14 cellular contexts compared by ENCODE assay signal in genomic region chr3:50599716-50600118, GRCh38. TPM values are rescaled to one million over a fixed set of nuclear protein-coding genes. Genes with fewer than 3 reads are reported as not detected.
DNase-seq lines count a peak whose midpoint lies in the region; ATAC-seq, FAIRE-seq and TF ChIP-seq lines count a peak whose summit lies in the region.
"Had no signal": no experiment of that assay in that cellular context is flagged by ENCODE, and none has a peak within 500 bp of the region (broad histone marks: within the 10 kb centered on the region; RNA-seq: fewer than 3 reads in every experiment).

No MANE protein-coding gene starts in this region.

- H3K9me3 Mint-ChIP-seq in activated CD4-positive, alpha-beta T cell treated with anti-CD3 and anti-CD28 coated beads, Interleukin-2, amount 10 ng/mL, durations not matched to agents 24 days and 14 days: no peaks in the 10 kb centered on the region
- H3K9me3 Mint-ChIP-seq in activated CD8-positive, alpha-beta memory T cell treated with anti-CD3 and anti-CD28 coated beads, Interleukin-2, amount 10 ng/mL, durations not matched to agents 7 days and 5 days (ENCODE audit: low read depth): no peaks in the 10 kb centered on the region
- H3K9me3 Mint-ChIP-seq in stimulated activated memory B cell treated with anti-CD40 and anti-IgM and Interleukin-4, amounts not matched to agents 10 μg/mL and 1 μg/mL and 100 μg/mL, for 72 hours: no peaks in the 10 kb centered on the region

- TF ChIP-seq CTCF in kidney (IDR thresholded peaks at IDR 0.05; ENCODE audit: borderline replicate concordance, extremely low read depth, insufficient read depth): no peak

- CTCF ChIA-PET in activated CD8-positive, alpha-beta memory T cell treated with anti-CD3 and anti-CD28 coated beads, Interleukin-2, amount 10 ng/mL, durations not matched to agents 7 days and 5 days (lab: Charles Lee): interaction anchor here (9.4 to 25.1 kb wide), 3 partner anchors 10 to 27 kb away, joined by 143 to 859 read pairs (median 164); partner anchors contain the start of genes C3orf18, CISH, HEMK1 and MAPKAPK3

- intact Hi-C loops in activated CD4-positive, alpha-beta T cell treated with anti-CD3 and anti-CD28 coated beads, Interleukin-2, amount 10 ng/mL, durations not matched to agents 24 days and 14 days (cut with micrococcal nuclease): loop anchor here (10.0 kb wide), 1 partner anchor 1655 kb away; no protein-coding TSS in a partner anchor
- intact Hi-C loops in kidney (cut with DNase I): no loop called here
- intact Hi-C loops in sciatic nerve (cut with DNase I): no loop called here

- H3K4me1 Mint-ChIP-seq in activated CD4-positive, alpha-beta T cell treated with anti-CD3 and anti-CD28 coated beads, Interleukin-2, amount 10 ng/mL, durations not matched to agents 24 days and 14 days: peaks cover 73% of the 10 kb centered on the region
- peaks cover 85% of the 10 kb centered on the region for H3K4me1 Mint-ChIP-seq in activated CD8-positive, alpha-beta memory T cell treated with anti-CD3 and anti-CD28 coated beads, Interleukin-2, amount 10 ng/mL, durations not matched to agents 7 days and 5 days
- H3K4me1 Mint-ChIP-seq in stimulated activated memory B cell treated with anti-CD40 and anti-IgM and Interleukin-4, amounts not matched to agents 10 μg/mL and 1 μg/mL and 100 μg/mL, for 72 hours: peaks cover 58% of the 10 kb centered on the region

- H3K9ac ChIP-seq in kidney (ENCODE audit: low read length in 2 of 2): peak overlapping the region; percentile 43 to 83

- H3K4me3 ChIP-seq in kidney (ENCODE audit: low read length in 2 of 2): peak overlapping the region in 1 of 2 donors; percentile 8
- H3K4me3 ChIP-seq: coronary artery had no signal

- peaks cover 60% of the 10 kb centered on the region for H3K36me3 Mint-ChIP-seq in activated CD4-positive, alpha-beta T cell treated with anti-CD3 and anti-CD28 coated beads, Interleukin-2, amount 10 ng/mL, durations not matched to agents 24 days and 14 days (ENCODE audit: low read depth)
- H3K36me3 Mint-ChIP-seq in activated CD8-positive, alpha-beta memory T cell treated with anti-CD3 and anti-CD28 coated beads, Interleukin-2, amount 10 ng/mL, durations not matched to agents 7 days and 5 days: peaks cover 28% of the 10 kb centered on the region
- peaks cover 23% of the 10 kb centered on the region for H3K36me3 Mint-ChIP-seq in stimulated activated memory B cell treated with anti-CD40 and anti-IgM and Interleukin-4, amounts not matched to agents 10 μg/mL and 1 μg/mL and 100 μg/mL, for 72 hours

- no peaks in the 10 kb centered on the region for H3K9me3 ChIP-seq in kidney (ENCODE audit: control insufficient read depth in 1 of 2, low read length in 2 of 2)

- peaks cover 3 to 7% of the 10 kb centered on the region in 2 donors for H3K36me3 ChIP-seq in kidney (ENCODE audit: control insufficient read depth in 1 of 2, insufficient read depth in 2 of 2, low read length in 2 of 2)

- no peak for ATAC-seq in activated CD8-positive, alpha-beta memory T cell treated with anti-CD3 and anti-CD28 coated beads, Interleukin-2, amount 10 ng/mL, durations not matched to agents 7 days and 5 days
- ATAC-seq in stimulated activated memory B cell treated with anti-CD40 and anti-IgM and Interleukin-4, amounts not matched to agents 10 μg/mL and 1 μg/mL and 100 μg/mL, for 72 hours: no peak
- no peak for ATAC-seq in sciatic nerve

- H3K27ac Mint-ChIP-seq in activated CD4-positive, alpha-beta T cell treated with anti-CD3 and anti-CD28 coated beads, Interleukin-2, amount 10 ng/mL, durations not matched to agents 24 days and 14 days: peak overlapping the region; percentile 98
- H3K27ac Mint-ChIP-seq in activated CD8-positive, alpha-beta memory T cell treated with anti-CD3 and anti-CD28 coated beads, Interleukin-2, amount 10 ng/mL, durations not matched to agents 7 days and 5 days: peak overlapping the region; percentile 100
- H3K27ac Mint-ChIP-seq in stimulated activated memory B cell treated with anti-CD40 and anti-IgM and Interleukin-4, amounts not matched to agents 10 μg/mL and 1 μg/mL and 100 μg/mL, for 72 hours: peak overlapping the region; percentile 97

- peak overlapping the region; percentile 93 for H3K4me3 Mint-ChIP-seq in activated CD4-positive, alpha-beta T cell treated with anti-CD3 and anti-CD28 coated beads, Interleukin-2, amount 10 ng/mL, durations not matched to agents 24 days and 14 days
- no peak overlapping the region for H3K4me3 Mint-ChIP-seq in activated CD8-positive, alpha-beta memory T cell treated with anti-CD3 and anti-CD28 coated beads, Interleukin-2, amount 10 ng/mL, durations not matched to agents 7 days and 5 days
- H3K4me3 Mint-ChIP-seq in stimulated activated memory B cell treated with anti-CD40 and anti-IgM and Interleukin-4, amounts not matched to agents 10 μg/mL and 1 μg/mL and 100 μg/mL, for 72 hours: no peak overlapping the region

- no peak for DNase-seq in activated CD4-positive, alpha-beta T cell treated with anti-CD3 and anti-CD28 coated beads, Interleukin-2, amount 10 ng/mL, durations not matched to agents 24 days and 14 days
- no peak for DNase-seq in activated CD4-positive, alpha-beta T cell treated with anti-CD3 and anti-CD28 coated beads for 1 hour
- no peak for DNase-seq in activated CD8-positive, alpha-beta memory T cell treated with anti-CD3 and anti-CD28 coated beads, Interleukin-2, amount 10 ng/mL, durations not matched to agents 7 days and 5 days
- DNase-seq in kidney (no peak), sciatic nerve (ENCODE audit: low spot score) (no peak), germinal center (ENCODE audit: low spot score) (no peak)
- no peak for DNase-seq in activated effector memory CD4-positive, alpha-beta T cell treated with Interleukin-2 at 50 U/mL for 16 hours
- DNase-seq: ACHN, activated T-cell treated with anti-CD3 and anti-CD28 coated beads for 4 hours, GDM1, Karpas-422, mesendoderm had no signal

- H3K27ac ChIP-seq in kidney (ENCODE audit: low read depth in 2 of 2, low read length in 2 of 2): peak overlapping the region; percentile 99

- FAIRE-seq in kidney (lab: Jason Lieb, UNC): no peak

- H3K27me3 Mint-ChIP-seq in activated CD4-positive, alpha-beta T cell treated with anti-CD3 and anti-CD28 coated beads, Interleukin-2, amount 10 ng/mL, durations not matched to agents 24 days and 14 days: no peaks in the 10 kb centered on the region
- H3K27me3 Mint-ChIP-seq in activated CD8-positive, alpha-beta memory T cell treated with anti-CD3 and anti-CD28 coated beads, Interleukin-2, amount 10 ng/mL, durations not matched to agents 7 days and 5 days: no peaks in the 10 kb centered on the region
- no peaks in the 10 kb centered on the region for H3K27me3 Mint-ChIP-seq in stimulated activated memory B cell treated with anti-CD40 and anti-IgM and Interleukin-4, amounts not matched to agents 10 μg/mL and 1 μg/mL and 100 μg/mL, for 72 hours

- peaks cover 55 to 57% of the 10 kb centered on the region in 2 donors for H3K4me1 ChIP-seq in kidney (ENCODE audit: control insufficient read depth in 1 of 2, insufficient read depth in 1 of 2, low read depth in 1 of 2, low read length in 2 of 2)

RNA-seq across cellular contexts. Expression of gene CISH, which starts 11.9 kb away (rescaled TPM):
- 359 and 361 TPM in 2 replicates for total RNA-seq in activated CD4-positive, alpha-beta T cell treated with anti-CD3 and anti-CD28 coated beads, Interleukin-2, amount 10 ng/mL, durations not matched to agents 24 days and 14 days
- 100 to 1,000 TPM; 266 to 369 TPM for total RNA-seq in activated CD8-positive, alpha-beta memory T cell treated with anti-CD3 and anti-CD28 coated beads, Interleukin-2, amount 10 ng/mL, durations not matched to agents 7 days and 5 days
- total RNA-seq in kidney (30.8 TPM), sciatic nerve (10.6 TPM)
- 59.4 TPM for polyA plus RNA-seq in kidney (ENCODE audit: insufficient read depth, low read depth, low replicate concordance)

RNA-seq across cellular contexts. Expression of gene MAPKAPK3, which starts 17.2 kb away (rescaled TPM):
- 199 and 207 TPM in 2 replicates for total RNA-seq in activated CD4-positive, alpha-beta T cell treated with anti-CD3 and anti-CD28 coated beads, Interleukin-2, amount 10 ng/mL, durations not matched to agents 24 days and 14 days
- 100 to 1,000 TPM; 156 to 175 TPM for total RNA-seq in activated CD8-positive, alpha-beta memory T cell treated with anti-CD3 and anti-CD28 coated beads, Interleukin-2, amount 10 ng/mL, durations not matched to agents 7 days and 5 days
- total RNA-seq in kidney (75.8 TPM), sciatic nerve (19.5 TPM)
- 68.0 TPM for polyA plus RNA-seq in kidney (ENCODE audit: insufficient read depth, low read depth, low replicate concordance)

RNA-seq across cellular contexts. Expression of gene HEMK1, which starts 30.4 kb away (rescaled TPM):
- 62.9 and 66.0 TPM in 2 replicates for total RNA-seq in activated CD4-positive, alpha-beta T cell treated with anti-CD3 and anti-CD28 coated beads, Interleukin-2, amount 10 ng/mL, durations not matched to agents 24 days and 14 days
- 10 to 100 TPM; 49.9 to 61.3 TPM for total RNA-seq in activated CD8-positive, alpha-beta memory T cell treated with anti-CD3 and anti-CD28 coated beads, Interleukin-2, amount 10 ng/mL, durations not matched to agents 7 days and 5 days
- total RNA-seq in kidney (25.1 TPM), sciatic nerve (21.3 TPM)
- 30.3 TPM for polyA plus RNA-seq in kidney (ENCODE audit: insufficient read depth, low read depth, low replicate concordance)

RNA-seq across cellular contexts. Expression of gene C3orf18, which starts 32.2 kb away (rescaled TPM):
- 32.6 and 35.4 TPM in 2 replicates for total RNA-seq in activated CD4-positive, alpha-beta T cell treated with anti-CD3 and anti-CD28 coated beads, Interleukin-2, amount 10 ng/mL, durations not matched to agents 24 days and 14 days
- 10 to 100 TPM; 15.6 to 17.8 TPM for total RNA-seq in activated CD8-positive, alpha-beta memory T cell treated with anti-CD3 and anti-CD28 coated beads, Interleukin-2, amount 10 ng/mL, durations not matched to agents 7 days and 5 days
- total RNA-seq in kidney: 6.2 TPM
- polyA plus RNA-seq in kidney (ENCODE audit: insufficient read depth, low read depth, low replicate concordance): 14.9 TPM
- 16.1 TPM for total RNA-seq in sciatic nerve
